17 cellular contexts compared by ENCODE assay signal in genomic region chr3:193114431-193115340, GRCh38.
"Had no signal": no experiment of that assay in that cellular context is flagged by ENCODE, and none has a peak within 500 bp of the region (broad histone marks: within the 10 kb centered on the region; RNA-seq: fewer than 3 reads in every experiment).

No MANE protein-coding gene starts in this region.

- H3K27ac Mint-ChIP-seq: activated CD4-positive, alpha-beta memory T cell treated with anti-CD3 and anti-CD28 coated beads, Interleukin-2, amount 10 ng/mL, durations not matched to agents 7 days and 5 days; activated CD4-positive, alpha-beta T cell treated with anti-CD3 and anti-CD28 coated beads for 36 hours; activated naive CD4-positive, alpha-beta T cell treated with anti-CD3 and anti-CD28 coated beads, Interleukin-2, amount 50 U/mL, for 24 hours; activated T-cell treated with anti-CD3 and anti-CD28 coated beads, Interleukin-2, amount 50 U/mL, for 24 hours; stimulated activated effector memory CD8-positive, alpha-beta T cell treated with anti-CD3 and anti-CD28 coated beads, Interleukin-12 subunit alpha, Interleukin-12 subunit beta, amount 100 ng/mL, for 72 hours had no signal

- DNase-seq: activated CD4-positive, alpha-beta memory T cell treated with anti-CD3 and anti-CD28 coated beads, Interleukin-2, amount 10 ng/mL, durations not matched to agents 7 days and 5 days; activated CD4-positive, alpha-beta T cell treated with anti-CD3 and anti-CD28 coated beads for 36 hours; activated T-cell treated with anti-CD3 and anti-CD28 coated beads, Interleukin-2, amount 50 U/mL, for 24 hours; adrenal gland; caudate nucleus; erythroblast; gastrocnemius medialis; left colon; ovary; retina; T1000; WERI-Rb-1 had no signal

- H3K36me3 ChIP-seq: adrenal gland, gastrocnemius medialis, ovary, thoracic aorta, WERI-Rb-1 had no signal

- H3K36me3 Mint-ChIP-seq: activated naive CD4-positive, alpha-beta T cell treated with anti-CD3 and anti-CD28 coated beads, Interleukin-2, amount 50 U/mL, for 24 hours; stimulated activated effector memory CD8-positive, alpha-beta T cell treated with anti-CD3 and anti-CD28 coated beads, Interleukin-12 subunit alpha, Interleukin-12 subunit beta, amount 100 ng/mL, for 72 hours had no signal

- H3K4me1 ChIP-seq: adrenal gland, gastrocnemius medialis had no signal

- H3K4me1 Mint-ChIP-seq: activated CD4-positive, alpha-beta memory T cell treated with anti-CD3 and anti-CD28 coated beads, Interleukin-2, amount 10 ng/mL, durations not matched to agents 7 days and 5 days; activated CD4-positive, alpha-beta T cell treated with anti-CD3 and anti-CD28 coated beads for 36 hours; activated naive CD4-positive, alpha-beta T cell treated with anti-CD3 and anti-CD28 coated beads, Interleukin-2, amount 50 U/mL, for 24 hours; stimulated activated effector memory CD8-positive, alpha-beta T cell treated with anti-CD3 and anti-CD28 coated beads, Interleukin-12 subunit alpha, Interleukin-12 subunit beta, amount 100 ng/mL, for 72 hours had no signal

- H3K9me3 Mint-ChIP-seq: activated CD4-positive, alpha-beta memory T cell treated with anti-CD3 and anti-CD28 coated beads, Interleukin-2, amount 10 ng/mL, durations not matched to agents 7 days and 5 days; activated T-cell treated with anti-CD3 and anti-CD28 coated beads, Interleukin-2, amount 50 U/mL, for 24 hours had no signal

- FAIRE-seq: colon had no signal

- H3K4me3 ChIP-seq: adrenal gland, gastrocnemius medialis, lung, ovary, thoracic aorta had no signal

- H3K27me3 ChIP-seq: adrenal gland, gastrocnemius medialis, ovary had no signal

- ATAC-seq: activated CD4-positive, alpha-beta T cell treated with anti-CD3 and anti-CD28 coated beads for 36 hours; gastrocnemius medialis; left colon; stimulated activated effector memory CD8-positive, alpha-beta T cell treated with anti-CD3 and anti-CD28 coated beads, Interleukin-12 subunit alpha, Interleukin-12 subunit beta, amount 100 ng/mL, for 72 hours had no signal

- H3K4me3 Mint-ChIP-seq: activated CD4-positive, alpha-beta memory T cell treated with anti-CD3 and anti-CD28 coated beads, Interleukin-2, amount 10 ng/mL, durations not matched to agents 7 days and 5 days; activated CD4-positive, alpha-beta T cell treated with anti-CD3 and anti-CD28 coated beads for 36 hours; activated naive CD4-positive, alpha-beta T cell treated with anti-CD3 and anti-CD28 coated beads, Interleukin-2, amount 50 U/mL, for 24 hours; activated T-cell treated with anti-CD3 and anti-CD28 coated beads, Interleukin-2, amount 50 U/mL, for 24 hours; stimulated activated effector memory CD8-positive, alpha-beta T cell treated with anti-CD3 and anti-CD28 coated beads, Interleukin-12 subunit alpha, Interleukin-12 subunit beta, amount 100 ng/mL, for 72 hours had no signal

- H3K27ac ChIP-seq: adrenal gland, gastrocnemius medialis, ovary, thoracic aorta, WERI-Rb-1 had no signal

- H3K9me3 ChIP-seq: gastrocnemius medialis, ovary, thoracic aorta had no signal
